Comparison of ENCODE assay signal across 8 cellular contexts in the genomic region with DNA sequence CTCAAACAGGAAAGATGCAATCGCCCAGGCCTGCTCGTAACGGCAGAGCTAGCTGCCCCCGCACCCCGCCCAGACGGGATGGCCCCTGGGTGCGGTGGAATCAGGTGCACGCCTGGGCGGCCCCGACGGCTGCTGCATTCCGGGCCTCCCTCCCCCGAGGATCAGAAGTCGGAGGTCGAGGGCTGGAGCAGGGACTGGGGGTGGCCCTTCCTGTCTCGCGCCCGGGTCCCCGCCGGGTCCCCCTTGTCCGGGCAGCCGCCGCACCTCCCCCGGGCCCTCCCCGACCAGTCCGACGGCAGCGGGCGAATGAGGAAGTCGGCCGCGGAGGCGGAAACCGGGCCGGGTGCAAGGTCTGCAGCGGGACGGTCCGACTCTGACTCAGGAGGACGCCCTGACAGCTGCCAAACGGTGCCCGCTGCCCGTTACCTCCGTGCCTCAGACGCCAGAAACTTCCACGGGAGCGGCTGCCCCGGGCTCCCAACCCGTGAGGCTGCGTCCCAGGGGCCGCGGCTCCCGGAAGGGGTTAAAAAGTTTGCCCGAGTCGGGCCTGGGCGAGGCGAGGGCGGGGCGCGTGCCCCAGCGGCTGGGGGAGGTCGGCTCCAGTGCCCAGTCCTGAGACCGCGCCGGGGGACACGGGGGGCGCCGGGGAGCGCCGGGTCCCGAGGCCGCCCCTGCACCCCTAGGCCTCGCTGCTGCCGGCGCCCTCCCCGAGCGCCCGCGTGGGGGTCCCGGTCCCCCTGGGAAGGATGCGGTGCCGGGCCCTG. TPM values are rescaled to one million over a fixed set of nuclear protein-coding genes. Genes with fewer than 3 reads are reported as not detected.
A peak's percentile ranks its signal among the peaks of the same experiment; 100 is the strongest.
DNase-seq lines count a peak whose midpoint lies in the region; ATAC-seq, FAIRE-seq and TF ChIP-seq lines count a peak whose summit lies in the region.

No MANE protein-coding gene starts in this region.

- peak overlapping the region; percentile 74 for H3K4me2 ChIP-seq in fibroblast of lung (ENCODE audit: extremely low read depth, insufficient read depth, low read length)

- no peak overlapping the region for H2AFZ ChIP-seq in fibroblast of lung (ENCODE audit: low read length)

- DNase-seq in BJ (ENCODE audit: low read depth) (no peak), GM19239 (ENCODE audit: insufficient read length, low spot score) (no peak), HUDEP-2 (lab: John Stamatoyannopoulos, UW; ENCODE audit: unreplicated experiment in 76 of 76) (peak in 40 of 76 experiments; percentile 16 to 61 (median 42)), fibroblast of lung (ENCODE audit: low read depth in 2 of 2) (peak in 1 of 2 donors; percentile 30), nephron progenitor cell (peak; percentile 52), DMS114 treated with DMSO at 0.1 percent for 48 hours (lab: John Stamatoyannopoulos, UW; ENCODE audit: unreplicated experiment) (no peak), NCI-H1105 (lab: John Stamatoyannopoulos, UW) (no peak)
- peak; percentile 83 for DNase-seq in activated CD8-positive, alpha-beta T cell treated with anti-CD3 and anti-CD28 coated beads for 36 hours

- H3K4me3 ChIP-seq in BJ (ENCODE audit: low read depth, low read length) (peak overlapping the region; percentile 89), fibroblast of lung (replicated peaks in 1 of 4; ENCODE audit: control extremely low read depth in 1 of 4, insufficient read depth in 1 of 4, low read depth in 3 of 4, low read length in 4 of 4) (peak overlapping the region; percentile 94 to 98 (median 96))

- H3K4me3 Mint-ChIP-seq in activated CD8-positive, alpha-beta T cell treated with anti-CD3 and anti-CD28 coated beads for 36 hours, result peak overlapping the region; percentile 92
- peak overlapping the region; percentile 86 for H3K4me3 Mint-ChIP-seq in nephron progenitor cell

- intact Hi-C loops in activated CD8-positive, alpha-beta T cell treated with anti-CD3 and anti-CD28 coated beads for 36 hours (cut with micrococcal nuclease), result no loop called here

- peaks cover 3% of the 10 kb centered on the region; the same call in 1 of the 2 replicates for H3K36me3 ChIP-seq in BJ (ENCODE audit: control insufficient read depth, insufficient read depth, low read length)
- peaks cover 12% of the 10 kb centered on the region for H3K36me3 ChIP-seq in fibroblast of lung (ENCODE audit: control insufficient read depth, insufficient read depth, low read length)

- no peaks in the 10 kb centered on the region for H3K27me3 ChIP-seq in BJ (ENCODE audit: control insufficient read depth, insufficient read depth, low read length)
- H3K27me3 ChIP-seq in fibroblast of lung (ENCODE audit: control insufficient read depth, insufficient read depth, low read length), result no peaks in the 10 kb centered on the region

- H3K27me3 Mint-ChIP-seq in activated CD8-positive, alpha-beta T cell treated with anti-CD3 and anti-CD28 coated beads for 36 hours, result no peaks in the 10 kb centered on the region
- no peaks in the 10 kb centered on the region for H3K27me3 Mint-ChIP-seq in nephron progenitor cell (ENCODE audit: low read depth, poor library complexity)

- H3K9me3 Mint-ChIP-seq in activated CD8-positive, alpha-beta T cell treated with anti-CD3 and anti-CD28 coated beads for 36 hours, result no peaks in the 10 kb centered on the region
- no peaks in the 10 kb centered on the region for H3K9me3 Mint-ChIP-seq in nephron progenitor cell

- H3K27ac Mint-ChIP-seq in activated CD8-positive, alpha-beta T cell treated with anti-CD3 and anti-CD28 coated beads for 36 hours, result peak overlapping the region; percentile 96
- peak overlapping the region; percentile 97 for H3K27ac Mint-ChIP-seq in nephron progenitor cell

- POLR2A ChIA-PET in BJ (lab: Charles Lee), result interaction anchor here (0.6 to 1.0 kb wide), 3 partner anchors 11 to 95 kb away, joined by 3 read pairs; a partner anchor contains a TSS
- POLR2A ChIA-PET in activated CD8-positive, alpha-beta T cell treated with anti-CD3 and anti-CD28 coated beads for 36 hours (lab: Charles Lee), result interaction anchor here (0.5 to 42.1 kb wide), 13 partner anchors 10 to 94 kb away, joined by 3 to 1125 read pairs (median 5); a partner anchor contains a TSS

- no peak for TF ChIP-seq CTCF in BJ (IDR thresholded peaks at IDR 0.05; ENCODE audit: insufficient read depth, low read depth, low read length)
- no peak for TF ChIP-seq CTCF in activated CD8-positive, alpha-beta T cell treated with anti-CD3 and anti-CD28 coated beads for 36 hours (IDR thresholded peaks at IDR 0.05)
- no peak for TF ChIP-seq CTCF in fibroblast of lung (conservative IDR thresholded peaks at IDR 0.05 in 1 of 2, IDR thresholded peaks at IDR 0.05 in 1 of 2; ENCODE audit: low read depth in 1 of 2, low read length in 2 of 2)
- TF ChIP-seq CTCF in nephron progenitor cell (IDR thresholded peaks at IDR 0.05), result no peak

- CTCF ChIA-PET in BJ (lab: Yijun Ruan, JAX), result interaction anchor here (1.0 to 3.6 kb wide), 2 partner anchors 82 to 86 kb away, joined by 3 to 23 read pairs; no protein-coding TSS in a partner anchor
- CTCF ChIA-PET in activated CD8-positive, alpha-beta T cell treated with anti-CD3 and anti-CD28 coated beads for 36 hours (lab: Charles Lee), result interaction anchor here (1.0 to 1.8 kb wide), 8 partner anchors 10 to 100 kb away, joined by 3 to 10 read pairs (median 4); no protein-coding TSS in a partner anchor

- peak overlapping the region; percentile 88 for H3K9ac ChIP-seq in fibroblast of lung (ENCODE audit: insufficient read depth, low read length)

- FAIRE-seq in GM19239 (lab: Jason Lieb, UNC), result peak; percentile 77

- H3K9me3 ChIP-seq in fibroblast of lung (ENCODE audit: control insufficient read depth, insufficient read depth, low read depth, low read length), result no peaks in the 10 kb centered on the region

- peaks cover 33% of the 10 kb centered on the region for H3K4me1 Mint-ChIP-seq in activated CD8-positive, alpha-beta T cell treated with anti-CD3 and anti-CD28 coated beads for 36 hours (ENCODE audit: low read depth)
- H3K4me1 Mint-ChIP-seq in nephron progenitor cell, result peaks cover 37% of the 10 kb centered on the region

- H3K27ac ChIP-seq in fibroblast of lung (ENCODE audit: insufficient read depth, low read length), result peak overlapping the region; percentile 90

- peaks cover 41% of the 10 kb centered on the region for H3K36me3 Mint-ChIP-seq in activated CD8-positive, alpha-beta T cell treated with anti-CD3 and anti-CD28 coated beads for 36 hours (ENCODE audit: low read depth)
- peaks cover 6% of the 10 kb centered on the region for H3K36me3 Mint-ChIP-seq in nephron progenitor cell (ENCODE audit: low read depth)

- H4K20me1 ChIP-seq in fibroblast of lung (ENCODE audit: control insufficient read depth, extremely low read depth, insufficient read depth, low read length), result peaks cover 3% of the 10 kb centered on the region

- peak; percentile 12 for ATAC-seq in activated CD8-positive, alpha-beta T cell treated with anti-CD3 and anti-CD28 coated beads for 36 hours

- H3K79me2 ChIP-seq in fibroblast of lung (ENCODE audit: control insufficient read depth, insufficient read depth, low read length), result peaks cover 54% of the 10 kb centered on the region

- H3K4me1 ChIP-seq in fibroblast of lung (ENCODE audit: control insufficient read depth, extremely low read depth, insufficient read depth, low read length), result peaks cover 7% of the 10 kb centered on the region

RNA-seq across cellular contexts. Expression of a gene that starts 0.7 kb away (rescaled TPM):
- polyA plus RNA-seq in BJ (2011; rRNA removed) (262 and 340 TPM in 2 replicates), fibroblast of lung (413 and 677 TPM in 2 replicates)
- polyA minus RNA-seq in BJ (2011; rRNA and poly(A)+ RNA removed), result 504 and 810 TPM in 2 replicates
- total RNA-seq in activated CD8-positive, alpha-beta T cell treated with anti-CD3 and anti-CD28 coated beads for 36 hours, result 100 to 1,000 TPM; 624 to 679 TPM
- 562 and 796 TPM in 2 replicates for total RNA-seq in fibroblast of lung
- 611 and 1,244 TPM in 2 replicates for polyA plus RNA-seq in fibroblast of lung (2012)
- 1,141 and 2,569 TPM in 2 replicates for polyA minus RNA-seq in fibroblast of lung (ENCODE audit: low replicate concordance)

Comparison
In these comparisons a context has a peak if more than half of its experiments do, and no peak if none do; other contexts are left out.
1. DNase-seq: peak in HUDEP-2 (40 of 76), activated CD8-positive, alpha-beta T cell treated with anti-CD3 and anti-CD28 coated beads for 36 hours (single experiment) and nephron progenitor cell (single experiment); none in BJ (single experiment), GM19239 (single experiment), DMS114 treated with DMSO at 0.1 percent for 48 hours (single experiment) and NCI-H1105 (single experiment).